16 cellular contexts compared by ENCODE assay signal in the genomic region with DNA sequence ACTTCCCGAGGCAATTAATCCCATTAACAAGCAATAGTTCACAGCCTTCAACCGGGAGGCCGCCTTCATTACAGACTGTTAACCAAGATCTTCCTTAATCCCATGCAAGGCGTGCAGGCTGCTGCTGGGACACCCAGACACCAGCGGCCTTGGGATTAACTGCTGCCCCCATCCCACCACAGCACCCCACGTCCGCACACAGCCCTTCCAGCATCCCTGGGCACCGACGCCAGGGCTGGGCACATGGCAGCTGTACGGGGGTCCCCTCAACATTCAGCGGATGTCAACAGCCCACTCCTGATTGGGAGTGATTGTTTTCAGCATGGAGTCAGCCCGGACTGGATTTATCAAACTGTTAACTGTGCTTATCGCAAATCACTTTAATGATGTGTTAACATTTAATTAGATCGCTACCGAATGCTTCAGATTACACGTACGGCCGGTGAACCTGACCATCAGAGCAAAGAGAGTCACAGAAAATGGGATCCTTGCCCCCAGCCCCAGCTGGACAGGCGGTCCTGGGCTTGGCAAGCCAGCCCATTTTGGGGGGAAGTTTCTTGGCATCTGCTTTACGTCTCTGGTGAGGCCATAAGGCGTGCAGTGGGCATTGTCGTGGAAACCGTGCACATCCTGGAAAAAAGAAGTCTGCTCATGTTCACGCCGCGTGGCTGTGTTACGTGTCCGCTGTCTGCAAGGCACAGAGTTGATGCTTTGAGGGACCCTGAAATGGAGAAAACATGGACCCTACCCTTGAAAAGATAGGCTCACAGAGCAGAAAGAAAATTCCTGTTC.
"Had no signal": no experiment of that assay in that cellular context is flagged by ENCODE, and none has a peak within 500 bp of the region (broad histone marks: within the 10 kb centered on the region; RNA-seq: fewer than 3 reads in every experiment).

No MANE protein-coding gene starts in this region.

- H3K27ac ChIP-seq: body of pancreas, hepatocyte, SK-N-MC, skin epidermis, tibial artery had no signal

- H3K27me3 Mint-ChIP-seq: activated B cell treated with CpG ODN at 0.5 μM for 24 hours; activated CD4-positive, alpha-beta T cell treated with anti-CD3 and anti-CD28 coated beads, Interleukin-2, amount 10 ng/mL, durations not matched to agents 24 days and 14 days had no signal

- H3K27me3 ChIP-seq: body of pancreas, hepatocyte had no signal

- H2AFZ ChIP-seq: hepatocyte had no signal

- H3K36me3 ChIP-seq: tibial artery had no signal

- H3K9me3 ChIP-seq: body of pancreas, tibial artery had no signal

- H3K4me3 Mint-ChIP-seq: activated B cell treated with CpG ODN at 0.5 μM for 24 hours; activated CD4-positive, alpha-beta T cell treated with anti-CD3 and anti-CD28 coated beads, Interleukin-2, amount 10 ng/mL, durations not matched to agents 24 days and 14 days; activated naive CD4-positive, alpha-beta T cell treated with anti-CD3 and anti-CD28 coated beads, Interleukin-2, amount 50 U/mL, for 24 hours; dendritic cell treated with granulocyte-macrophage colony-stimulating factor and Interleukin-4, amounts not matched to agents 40 ng/mL and 50 ng/mL, for 4 days; memory B cell; natural killer cell; stimulated activated effector memory CD8-positive, alpha-beta T cell treated with anti-CD3 and anti-CD28 coated beads, Interleukin-12 subunit alpha, Interleukin-12 subunit beta, amount 100 ng/mL, for 72 hours; T-helper 1 cell treated with Interleukin-12 subunit alpha and Interleukin-12 subunit beta and Interleukin-4 antibody, amounts not matched to agents 30 μg/mL and 1 μg/mL, for 36 hours had no signal

- H3K4me2 ChIP-seq: hepatocyte had no signal

- H3K27ac Mint-ChIP-seq: activated B cell treated with CpG ODN at 0.5 μM for 24 hours; activated CD4-positive, alpha-beta T cell treated with anti-CD3 and anti-CD28 coated beads, Interleukin-2, amount 10 ng/mL, durations not matched to agents 24 days and 14 days; activated naive CD4-positive, alpha-beta T cell treated with anti-CD3 and anti-CD28 coated beads, Interleukin-2, amount 50 U/mL, for 24 hours; activated T-helper 2 cell treated with anti-CD3 and anti-CD28 coated beads, Interferon-gamma antibody, Interleukin-2, Interleukin-4, amounts not matched to agents 10 μg/mL and 5 μg/mL and 100 μg/mL, durations not matched to agents 14 hours and 24 hours and 36 hours; dendritic cell treated with granulocyte-macrophage colony-stimulating factor and Interleukin-4, amounts not matched to agents 40 ng/mL and 50 ng/mL, for 4 days; memory B cell; natural killer cell; stimulated activated effector memory CD8-positive, alpha-beta T cell treated with anti-CD3 and anti-CD28 coated beads, Interleukin-12 subunit alpha, Interleukin-12 subunit beta, amount 100 ng/mL, for 72 hours; T-helper 1 cell treated with Interleukin-12 subunit alpha and Interleukin-12 subunit beta and Interleukin-4 antibody, amounts not matched to agents 30 μg/mL and 1 μg/mL, for 36 hours had no signal

- H3K4me3 ChIP-seq: body of pancreas, hepatocyte, SK-N-MC, skin epidermis, tibial artery had no signal

- H3K9me3 Mint-ChIP-seq: activated B cell treated with CpG ODN at 0.5 μM for 24 hours; activated naive CD4-positive, alpha-beta T cell treated with anti-CD3 and anti-CD28 coated beads, Interleukin-2, amount 50 U/mL, for 24 hours; natural killer cell had no signal

- H3K79me2 ChIP-seq: hepatocyte had no signal

- H3K4me1 ChIP-seq: body of pancreas, tibial artery had no signal

- H3K4me1 Mint-ChIP-seq: activated B cell treated with CpG ODN at 0.5 μM for 24 hours; activated CD4-positive, alpha-beta T cell treated with anti-CD3 and anti-CD28 coated beads, Interleukin-2, amount 10 ng/mL, durations not matched to agents 24 days and 14 days; activated naive CD4-positive, alpha-beta T cell treated with anti-CD3 and anti-CD28 coated beads, Interleukin-2, amount 50 U/mL, for 24 hours; memory B cell; natural killer cell; stimulated activated effector memory CD8-positive, alpha-beta T cell treated with anti-CD3 and anti-CD28 coated beads, Interleukin-12 subunit alpha, Interleukin-12 subunit beta, amount 100 ng/mL, for 72 hours had no signal

- DNase-seq: activated CD4-positive, alpha-beta T cell treated with anti-CD3 and anti-CD28 coated beads, Interleukin-2, amount 10 ng/mL, durations not matched to agents 24 days and 14 days; erythroblast; natural killer cell; occipital lobe had no signal

- ATAC-seq: body of pancreas; natural killer cell; stimulated activated effector memory CD8-positive, alpha-beta T cell treated with anti-CD3 and anti-CD28 coated beads, Interleukin-12 subunit alpha, Interleukin-12 subunit beta, amount 100 ng/mL, for 72 hours had no signal

- H3K36me3 Mint-ChIP-seq: activated naive CD4-positive, alpha-beta T cell treated with anti-CD3 and anti-CD28 coated beads, Interleukin-2, amount 50 U/mL, for 24 hours; memory B cell; natural killer cell; stimulated activated effector memory CD8-positive, alpha-beta T cell treated with anti-CD3 and anti-CD28 coated beads, Interleukin-12 subunit alpha, Interleukin-12 subunit beta, amount 100 ng/mL, for 72 hours had no signal
